Comparison of ENCODE assay signal across 7 cellular contexts in genomic region chr2:218879881-218880748, GRCh38. TPM values are rescaled to one million over a fixed set of nuclear protein-coding genes. Genes with fewer than 3 reads are reported as not detected.
DNase-seq lines count a peak whose midpoint lies in the region; ATAC-seq and TF ChIP-seq lines count a peak whose summit lies in the region.

No MANE protein-coding gene starts in this region.

- H3K36me3 ChIP-seq in OCI-LY7 (ENCODE audit: insufficient read depth, low read length) = no peaks in the 10 kb centered on the region
- no peaks in the 10 kb centered on the region for H3K36me3 ChIP-seq in mesendoderm (ENCODE audit: control insufficient read depth, insufficient read depth, low read length)
- H3K36me3 ChIP-seq in osteoblast (ENCODE audit: insufficient read depth, low read length) = no peaks in the 10 kb centered on the region

- peak overlapping the region; percentile 88 for H3K4me2 ChIP-seq in OCI-LY7 (ENCODE audit: low read length)
- H3K4me2 ChIP-seq in mesendoderm (ENCODE audit: low read length) = peak overlapping the region; percentile 15
- H3K4me2 ChIP-seq in osteoblast (ENCODE audit: insufficient read depth, low read length) = no peak overlapping the region

- no peak for TF ChIP-seq CTCF in OCI-LY7 (conservative IDR thresholded peaks at IDR 0.05; ENCODE audit: low read length)
- no peak for TF ChIP-seq CTCF in osteoblast (IDR thresholded peaks at IDR 0.05; ENCODE audit: extremely low read depth, low read depth, low read length)

- intact Hi-C loops in OCI-LY7 (cut with micrococcal nuclease; ENCODE audit: unreplicated experiment) = loop anchor here (10.0 kb wide), 1 partner anchor 395 kb away; the partner anchor contains the start of gene DNAJB2

- H2BK120ac ChIP-seq in mesendoderm (ENCODE audit: low read depth, low read length) = no peak overlapping the region

- H3K23ac ChIP-seq in mesendoderm (ENCODE audit: low read length) = no peak overlapping the region

- peak overlapping the region; percentile 45 for H2AFZ ChIP-seq in OCI-LY7 (ENCODE audit: low read length)
- H2AFZ ChIP-seq in osteoblast (ENCODE audit: low read length) = no peak overlapping the region

- peak overlapping the region; percentile 67 for H3K4me3 ChIP-seq in OCI-LY7 (ENCODE audit: low read depth, low read length, poor library complexity, severe bottlenecking)
- no peak overlapping the region for H3K4me3 ChIP-seq in mesendoderm (ENCODE audit: low read length)
- no peak overlapping the region for H3K4me3 ChIP-seq in osteoblast (ENCODE audit: insufficient read depth, low read length)

- CTCF ChIA-PET in OCI-LY7 (lab: Charles Lee; ENCODE audit: unreplicated experiment) = interaction anchor here (1.3 to 4.4 kb wide), 3 partner anchors 12 to 17 kb away, joined by 4 to 29 read pairs (median 10); no protein-coding TSS in a partner anchor

- no peak overlapping the region for H4K5ac ChIP-seq in mesendoderm (ENCODE audit: low read length)

- H3K18ac ChIP-seq in mesendoderm (ENCODE audit: low read length) = no peak overlapping the region

- DNase-seq in OCI-LY7 (ENCODE audit: low spot score) (peak; percentile 89), mesendoderm (no peak), osteoblast (ENCODE audit: insufficient read length, low spot score, missing footprints) (no peak)
- peak; percentile 40 to 82 (median 60) for DNase-seq in activated naive CD4-positive, alpha-beta T cell (lab: John Stamatoyannopoulos, UW)
- DNase-seq in stimulated activated naive CD4-positive, alpha-beta T cell treated with Interleukin-2 at 50 U/mL for 16 hours (lab: John Stamatoyannopoulos, UW) = peak; percentile 79

- POLR2A ChIA-PET in OCI-LY7 (lab: Charles Lee) = interaction anchor here (0.5 to 6.2 kb wide), 3 partner anchors 13 to 159 kb away, joined by 4 to 86 read pairs (median 24); no protein-coding TSS in a partner anchor

- H4K8ac ChIP-seq in mesendoderm (ENCODE audit: low read depth, low read length) = no peak overlapping the region

- no peaks in the 10 kb centered on the region for H3K79me2 ChIP-seq in OCI-LY7 (ENCODE audit: insufficient read depth, low read depth, low read length)
- no peaks in the 10 kb centered on the region for H3K79me2 ChIP-seq in mesendoderm (ENCODE audit: control insufficient read depth, insufficient read depth, low read length)
- H3K79me2 ChIP-seq in osteoblast (ENCODE audit: insufficient read depth, low read length) = no peaks in the 10 kb centered on the region

- no peak overlapping the region for H2BK15ac ChIP-seq in mesendoderm (replicated peaks; ENCODE audit: low read depth)

- H3K27ac ChIP-seq in OCI-LY7 (ENCODE audit: low read depth, low read length, poor library complexity, severe bottlenecking) = peak overlapping the region; percentile 78
- H3K27ac ChIP-seq in mesendoderm (ENCODE audit: low read depth, low read length) = no peak overlapping the region
- no peak overlapping the region for H3K27ac ChIP-seq in osteoblast (ENCODE audit: low read depth, low read length)

- H2BK5ac ChIP-seq in mesendoderm (ENCODE audit: low read length) = no peak overlapping the region

- H3K9ac ChIP-seq in mesendoderm (ENCODE audit: low read length) = no peak overlapping the region

- no peaks in the 10 kb centered on the region for H3K9me2 ChIP-seq in OCI-LY7 (ENCODE audit: insufficient read depth, low read length)

- no peaks in the 10 kb centered on the region for H3K9me3 ChIP-seq in OCI-LY7 (ENCODE audit: low read length)
- no peaks in the 10 kb centered on the region for H3K9me3 ChIP-seq in osteoblast (ENCODE audit: low read depth, low read length)

- BruUV-seq in OCI-LY7 (replicated peaks; lab: Mats Ljungman, UMichigan) = no TSS peak

- no CpG with 5 or more reads among the region's 55 CpGs for WGBS in mesendoderm (ENCODE audit: extremely low coverage, insufficient coverage, low lambda C conversion rate)

- H3K27me3 ChIP-seq in mesendoderm (ENCODE audit: insufficient read depth, low read length, poor library complexity) = peaks cover 73% of the 10 kb centered on the region
- H3K27me3 ChIP-seq in osteoblast (ENCODE audit: insufficient read depth, low read length) = peaks cover 90% of the 10 kb centered on the region

- peak overlapping the region; percentile 25 for H3K56ac ChIP-seq in mesendoderm (ENCODE audit: low read length)

- H4K20me1 ChIP-seq in OCI-LY7 (ENCODE audit: insufficient read depth, low read length) = no peaks in the 10 kb centered on the region
- peaks cover 11% of the 10 kb centered on the region for H4K20me1 ChIP-seq in osteoblast (ENCODE audit: insufficient read depth, low read length)

- no peak overlapping the region for H3K4ac ChIP-seq in mesendoderm (ENCODE audit: low read depth, low read length)

- ATAC-seq in GM18909 (IDR thresholded peaks at IDR 0.05; ENCODE audit: poor library complexity, unreplicated experiment) (peak; percentile 76), HG02798 (IDR thresholded peaks at IDR 0.05; ENCODE audit: poor library complexity, unreplicated experiment) (peak; percentile 76)

- no peak overlapping the region for H2AK5ac ChIP-seq in mesendoderm (ENCODE audit: low read length)

- H3K79me1 ChIP-seq in mesendoderm (ENCODE audit: low read length) = no peaks in the 10 kb centered on the region

- H3K4me1 ChIP-seq in OCI-LY7 (ENCODE audit: insufficient read depth, low read length, poor library complexity, severe bottlenecking) = peaks cover 75% of the 10 kb centered on the region
- H3K4me1 ChIP-seq in mesendoderm (ENCODE audit: control insufficient read depth, low read depth, low read length) = no peaks in the 10 kb centered on the region
- H3K4me1 ChIP-seq in osteoblast (ENCODE audit: insufficient read depth, low read length) = no peaks in the 10 kb centered on the region

RNA-seq across cellular contexts. Expression of gene WNT10A, which starts 0.5 kb away (rescaled TPM):
- total RNA-seq in OCI-LY7 (2014; rRNA removed; shearing (Covaris generic)) = 3.6 and 5.5 TPM in 2 replicates
- 6.4 and 11.4 TPM in 2 replicates for total RNA-seq in OCI-LY7 (2022)
- polyA plus RNA-seq in mesendoderm (2013, experiment 1 of 2) = not detected
- polyA plus RNA-seq in mesendoderm (2013, experiment 2 of 2) = not detected
- total RNA-seq in osteoblast = not detected in 2 replicates

RNA-seq across cellular contexts. Expression of gene WNT6, which starts 20.5 kb away (rescaled TPM):
- not detected in 2 replicates for total RNA-seq in OCI-LY7 (2014; rRNA removed; shearing (Covaris generic))
- total RNA-seq in OCI-LY7 (2022) (0.74 and 1.8 TPM in 2 replicates), osteoblast (not detected in 2 replicates)
- 0.03 TPM for polyA plus RNA-seq in mesendoderm (2013, experiment 1 of 2)
- 0.03 TPM for polyA plus RNA-seq in mesendoderm (2013, experiment 2 of 2)

RNA-seq across cellular contexts. Expression of gene PRKAG3, which starts 48.5 kb away (rescaled TPM):
- not detected in 2 replicates for total RNA-seq in OCI-LY7 (2014; rRNA removed; shearing (Covaris generic))
- total RNA-seq in OCI-LY7 (2022) = not detected in 2 replicates
- not detected for polyA plus RNA-seq in mesendoderm (2013, experiment 1 of 2)
- not detected for polyA plus RNA-seq in mesendoderm (2013, experiment 2 of 2)
- total RNA-seq in osteoblast = under 0.01 and 0.29 TPM in 2 replicates

Comparison
In these comparisons a context has a peak if more than half of its experiments do, and no peak if none do; other contexts are left out.
1. DNase-seq: peak in OCI-LY7 (single experiment), activated naive CD4-positive, alpha-beta T cell (4 of 4) and stimulated activated naive CD4-positive, alpha-beta T cell treated with Interleukin-2 at 50 U/mL for 16 hours (single experiment); none in mesendoderm (single experiment) and osteoblast (single experiment).